In genomic region chr3:48428088-48428862, GRCh38 we compare ENCODE assay signal across 8 cellular contexts. TPM values are rescaled to one million over a fixed set of nuclear protein-coding genes. Genes with fewer than 3 reads are reported as not detected.
DNase-seq lines count a peak whose midpoint lies in the region; ATAC-seq, FAIRE-seq and TF ChIP-seq lines count a peak whose summit lies in the region.

No MANE protein-coding gene starts in this region.

- no peaks in the 10 kb centered on the region for H3K27me3 ChIP-seq in adipocyte (replicated peaks; ENCODE audit: control insufficient read depth, insufficient read depth, low read length)

- peaks cover 13% of the 10 kb centered on the region for H3K4me1 Mint-ChIP-seq in activated naive CD4-positive, alpha-beta T cell treated with anti-CD3 and anti-CD28 coated beads, Interleukin-2, amount 10 ng/mL, durations not matched to agents 7 days and 5 days

- H3K27me3 Mint-ChIP-seq in activated naive CD4-positive, alpha-beta T cell treated with anti-CD3 and anti-CD28 coated beads, Interleukin-2, amount 10 ng/mL, durations not matched to agents 7 days and 5 days, result peaks cover 44% of the 10 kb centered on the region

- H3K4me3 ChIP-seq in adipocyte (ENCODE audit: low read length) (peak overlapping the region; percentile 82), kidney (ENCODE audit: low read length in 2 of 2) (peak overlapping the region; percentile 75 to 76)

- no peak for DNase-seq in activated naive CD4-positive, alpha-beta T cell treated with anti-CD3 and anti-CD28 coated beads, Interleukin-2, amount 10 ng/mL, durations not matched to agents 7 days and 5 days
- DNase-seq in activated naive CD4-positive, alpha-beta T cell treated with anti-CD3 and anti-CD28 coated beads, Interleukin-2, amount 50 U/mL, for 72 hours (ENCODE audit: low spot score in 2 of 2), result no peak
- DNase-seq in adipocyte (ENCODE audit: low read depth) (peak; percentile 36), kidney (peak; percentile 83), superior temporal gyrus (ENCODE audit: extremely low spot score) (peak; percentile 30), cerebellar nuclear complex (lab: John Stamatoyannopoulos, UW) (no peak), putamen (ENCODE audit: low spot score) (no peak)

- peak overlapping the region; percentile 91 to 94 for H3K27ac ChIP-seq in kidney (ENCODE audit: low read depth in 2 of 2, low read length in 2 of 2)

- no peak for TF ChIP-seq CTCF in kidney (IDR thresholded peaks at IDR 0.05; ENCODE audit: borderline replicate concordance, extremely low read depth, insufficient read depth)

- H3K9me3 ChIP-seq in adipocyte (ENCODE audit: control insufficient read depth, low read length) (no peaks in the 10 kb centered on the region), kidney (ENCODE audit: control insufficient read depth in 1 of 2, low read length in 2 of 2) (no peaks in the 10 kb centered on the region)

- FAIRE-seq in kidney (lab: Jason Lieb, UNC), result no peak

- no peaks in the 10 kb centered on the region for H3K9me3 Mint-ChIP-seq in activated naive CD4-positive, alpha-beta T cell treated with anti-CD3 and anti-CD28 coated beads, Interleukin-2, amount 10 ng/mL, durations not matched to agents 7 days and 5 days
- no peaks in the 10 kb centered on the region for H3K9me3 Mint-ChIP-seq in activated naive CD4-positive, alpha-beta T cell treated with anti-CD3 and anti-CD28 coated beads, Interleukin-2, amount 50 U/mL, for 72 hours

- H3K36me3 ChIP-seq in adipocyte (ENCODE audit: control insufficient read depth, insufficient read depth, low read length, severe bottlenecking), result peaks cover 7% of the 10 kb centered on the region
- peaks cover 0 to 6% of the 10 kb centered on the region in 2 donors for H3K36me3 ChIP-seq in kidney (ENCODE audit: control insufficient read depth in 1 of 2, insufficient read depth in 2 of 2, low read length in 2 of 2)

- H3K9ac ChIP-seq in adipocyte (ENCODE audit: low read length), result peak overlapping the region; percentile 84
- H3K9ac ChIP-seq in kidney (ENCODE audit: low read length in 2 of 2), result peak overlapping the region; percentile 76

- ATAC-seq in activated naive CD4-positive, alpha-beta T cell treated with anti-CD3 and anti-CD28 coated beads, Interleukin-2, amount 50 U/mL, for 72 hours, result no peak
- no peak for ATAC-seq in HG03521 (IDR thresholded peaks at IDR 0.05; ENCODE audit: unreplicated experiment)

- CTCF ChIA-PET in activated naive CD4-positive, alpha-beta T cell treated with anti-CD3 and anti-CD28 coated beads, Interleukin-2, amount 10 ng/mL, durations not matched to agents 7 days and 5 days (lab: Charles Lee), result no interaction called here

- H3K36me3 Mint-ChIP-seq in activated naive CD4-positive, alpha-beta T cell treated with anti-CD3 and anti-CD28 coated beads, Interleukin-2, amount 10 ng/mL, durations not matched to agents 7 days and 5 days, result peaks cover 11% of the 10 kb centered on the region
- H3K36me3 Mint-ChIP-seq in activated naive CD4-positive, alpha-beta T cell treated with anti-CD3 and anti-CD28 coated beads, Interleukin-2, amount 50 U/mL, for 72 hours, result no peaks in the 10 kb centered on the region

- H3K4me3 Mint-ChIP-seq in activated naive CD4-positive, alpha-beta T cell treated with anti-CD3 and anti-CD28 coated beads, Interleukin-2, amount 10 ng/mL, durations not matched to agents 7 days and 5 days, result peak overlapping the region; percentile 46

- no peak overlapping the region for H3K27ac Mint-ChIP-seq in activated naive CD4-positive, alpha-beta T cell treated with anti-CD3 and anti-CD28 coated beads, Interleukin-2, amount 10 ng/mL, durations not matched to agents 7 days and 5 days
- no peak overlapping the region for H3K27ac Mint-ChIP-seq in activated naive CD4-positive, alpha-beta T cell treated with anti-CD3 and anti-CD28 coated beads, Interleukin-2, amount 50 U/mL, for 72 hours

- H3K4me1 ChIP-seq in adipocyte (ENCODE audit: control insufficient read depth, insufficient read depth, low read length) (peaks cover 49% of the 10 kb centered on the region), kidney (ENCODE audit: control insufficient read depth in 1 of 2, insufficient read depth in 1 of 2, low read depth in 1 of 2, low read length in 2 of 2) (peaks cover 40 to 73% of the 10 kb centered on the region in 2 donors)

- intact Hi-C loops in kidney (cut with DNase I), result no loop called here

RNA-seq across cellular contexts. Expression of gene PLXNB1, which starts 1.6 kb away (rescaled TPM):
- total RNA-seq in activated naive CD4-positive, alpha-beta T cell treated with anti-CD3 and anti-CD28 coated beads, Interleukin-2, amount 50 U/mL, for 72 hours, result 1 to 10 TPM; 3.0 to 7.3 TPM
- 224 TPM for total RNA-seq in kidney
- 101 TPM for polyA plus RNA-seq in kidney (ENCODE audit: insufficient read depth, low read depth, low replicate concordance)

RNA-seq across cellular contexts. Expression of gene CCDC51, which starts 11.6 kb away (rescaled TPM):
- total RNA-seq in activated naive CD4-positive, alpha-beta T cell treated with anti-CD3 and anti-CD28 coated beads, Interleukin-2, amount 50 U/mL, for 72 hours, result 10 to 100 TPM; 21.7 to 27.1 TPM
- total RNA-seq in kidney, result 13.8 TPM
- 32.8 TPM for polyA plus RNA-seq in kidney (ENCODE audit: insufficient read depth, low read depth, low replicate concordance)

RNA-seq across cellular contexts. Expression of gene TMA7, which starts 11.8 kb away (rescaled TPM):
- 100 to 1,000 TPM; 168 to 307 TPM for total RNA-seq in activated naive CD4-positive, alpha-beta T cell treated with anti-CD3 and anti-CD28 coated beads, Interleukin-2, amount 50 U/mL, for 72 hours
- total RNA-seq in kidney, result 195 TPM
- 631 TPM for polyA plus RNA-seq in kidney (ENCODE audit: insufficient read depth, low read depth, low replicate concordance)

RNA-seq across cellular contexts. Expression of gene ATRIP, which starts 18.3 kb away (rescaled TPM):
- total RNA-seq in activated naive CD4-positive, alpha-beta T cell treated with anti-CD3 and anti-CD28 coated beads, Interleukin-2, amount 50 U/mL, for 72 hours, result 10 to 100 TPM; 10.1 to 15.9 TPM
- total RNA-seq in kidney, result 6.7 TPM
- polyA plus RNA-seq in kidney (ENCODE audit: insufficient read depth, low read depth, low replicate concordance), result 5.4 TPM

RNA-seq across cellular contexts. Expression of gene FBXW12, which starts 56.3 kb away (rescaled TPM):
- total RNA-seq in activated naive CD4-positive, alpha-beta T cell treated with anti-CD3 and anti-CD28 coated beads, Interleukin-2, amount 50 U/mL, for 72 hours, result not detected
- total RNA-seq in kidney, result not detected
- polyA plus RNA-seq in kidney (ENCODE audit: insufficient read depth, low read depth, low replicate concordance), result not detected

Comparison
In these comparisons a context has a peak if more than half of its experiments do, and no peak if none do; other contexts are left out.
1. DNase-seq: peak in adipocyte (single experiment), kidney (single experiment) and superior temporal gyrus (single experiment); none in activated naive CD4-positive, alpha-beta T cell treated with anti-CD3 and anti-CD28 coated beads, Interleukin-2, amount 10 ng/mL, durations not matched to agents 7 days and 5 days (single experiment), activated naive CD4-positive, alpha-beta T cell treated with anti-CD3 and anti-CD28 coated beads, Interleukin-2, amount 50 U/mL, for 72 hours (0 of 2), cerebellar nuclear complex (0 of 2) and putamen (single experiment).
2. RNA of gene PLXNB1, which starts 1.6 kb away (total RNA-seq): 224 TPM in kidney (single experiment); 3.0 to 7.3 TPM in activated naive CD4-positive, alpha-beta T cell treated with anti-CD3 and anti-CD28 coated beads, Interleukin-2, amount 50 U/mL, for 72 hours; every median in the first group is over 10 times any median in the second.